1 cellular context compared by ENCODE assay signal in genomic region chr17:50847566-50847965, GRCh38.
TF ChIP-seq lines count a peak whose summit lies in the region.

No MANE protein-coding gene starts in this region.

TF ChIP-seq in endothelial cell of umbilical vein, 7 proteins besides CTCF, POLR2A, EP300 and RAD21 (continued from another document):
- TF ChIP-seq JUN (IDR thresholded peaks at IDR 0.05; ENCODE audit: borderline replicate concordance, insufficient read depth, insufficient read length, low read depth) (no peak), FOS (IDR thresholded peaks at IDR 0.05; ENCODE audit: borderline replicate concordance, insufficient read depth, low read length) (no peak)
